In genomic region chr6:41824571-41825569, GRCh38 we compare ENCODE assay signal across 15 cellular contexts. TPM values are rescaled to one million over a fixed set of nuclear protein-coding genes. Genes with fewer than 3 reads are reported as not detected.
DNase-seq lines count a peak whose midpoint lies in the region; ATAC-seq, FAIRE-seq and TF ChIP-seq lines count a peak whose summit lies in the region.
"Had no signal": no experiment of that assay in that cellular context is flagged by ENCODE, and none has a peak within 500 bp of the region (broad histone marks: within the 10 kb centered on the region; RNA-seq: fewer than 3 reads in every experiment).

No MANE protein-coding gene starts in this region.

- no peak overlapping the region for H3K4me2 ChIP-seq in HepG2 (ENCODE audit: low read depth, low read length)
- no peak overlapping the region for H3K4me2 ChIP-seq in astrocyte (ENCODE audit: low read length)

- no TSS peak for BruUV-seq in HepG2 (replicated peaks; lab: Mats Ljungman, UMichigan)

- H3K4me1 ChIP-seq in HepG2 (ENCODE audit: insufficient read depth, low read length), result no peaks in the 10 kb centered on the region
- H3K4me1 ChIP-seq in right lobe of liver, result no peaks in the 10 kb centered on the region
- H3K4me1 ChIP-seq in astrocyte (ENCODE audit: insufficient read depth, low read length), result peaks cover 7% of the 10 kb centered on the region
- H3K4me1 ChIP-seq in spleen, result peaks cover 0 to 5% (median 0%) of the 10 kb centered on the region in 6 donors
- H3K4me1 ChIP-seq in esophagus squamous epithelium, result no peaks in the 10 kb centered on the region
- H3K4me1 ChIP-seq: pancreas, tibial nerve had no signal

- TF ChIP-seq RAD21 in HepG2 (CRISPR knock-in tag; IDR thresholded peaks at IDR 0.05), result no peak

- H3K4me1 Mint-ChIP-seq in astrocyte (ENCODE audit: low read depth, unreplicated experiment), result peaks cover 14% of the 10 kb centered on the region
- H3K4me1 Mint-ChIP-seq: activated CD4-positive, alpha-beta T cell treated with anti-CD3 and anti-CD28 coated beads, Interleukin-2, amount 10 ng/mL, durations not matched to agents 7 days and 5 days had no signal

- H3K27ac ChIP-seq in HepG2 (ENCODE audit: extremely low read length, insufficient read depth, low read length) (no peak overlapping the region), right lobe of liver (no peak overlapping the region), astrocyte (ENCODE audit: low read depth, low read length) (no peak overlapping the region), spleen (no peak overlapping the region), esophagus squamous epithelium (no peak overlapping the region)
- H3K27ac ChIP-seq: pancreas, tibial nerve had no signal

- H3K27me3 Mint-ChIP-seq in astrocyte (ENCODE audit: low read depth, unreplicated experiment), result no peaks in the 10 kb centered on the region
- H3K27me3 Mint-ChIP-seq: activated CD4-positive, alpha-beta T cell treated with anti-CD3 and anti-CD28 coated beads, Interleukin-2, amount 10 ng/mL, durations not matched to agents 7 days and 5 days had no signal

- no peak for DNase-seq in HepG2 (ENCODE audit: low spot score)
- DNase-seq in right lobe of liver, result no peak
- DNase-seq in astrocyte (ENCODE audit: low read depth), result peak; percentile 51
- DNase-seq in left colon, result no peak
- no peak for DNase-seq in spleen
- no peak for DNase-seq in activated CD4-positive, alpha-beta T cell treated with anti-CD3 and anti-CD28 coated beads, Interleukin-2, amount 50 U/mL, for 4 hours
- no peak for DNase-seq in esophagus squamous epithelium (lab: John Stamatoyannopoulos, UW)
- no peak for DNase-seq in HK-2 (ENCODE audit: unreplicated experiment)
- DNase-seq: activated CD4-positive, alpha-beta T cell treated with anti-CD3 and anti-CD28 coated beads, Interleukin-2, amount 10 ng/mL, durations not matched to agents 7 days and 5 days; mammary epithelial cell; NCI-H2171 treated with DMSO at 0.1 percent for 48 hours; pancreas; stimulated activated CD4-positive, alpha-beta T cell treated with anti-CD3 and anti-CD28 coated beads, Interleukin-15, amount 100 ng/mL, for 24 hours had no signal

- H4K20me1 ChIP-seq in HepG2 (ENCODE audit: insufficient read depth, low read length), result no peaks in the 10 kb centered on the region
- H4K20me1 ChIP-seq in astrocyte (ENCODE audit: insufficient read depth, low read length), result no peaks in the 10 kb centered on the region

- TF ChIP-seq EP300 in HepG2 (IDR thresholded peaks at IDR 0.05; ENCODE audit: low read depth in 2 of 2, low read length in 2 of 2) (no peak), HepG2 (CRISPR knock-in tag; IDR thresholded peaks at IDR 0.05; ENCODE audit: borderline replicate concordance) (no peak)

- WGBS in HepG2 (ENCODE audit: low lambda C conversion rate), result 94% methylated on average over 13 of the region's 13 CpGs
- 80% methylated on average over 10 of the region's 13 CpGs for WGBS in right lobe of liver (ENCODE audit: insufficient coverage, low coverage, low lambda C conversion rate, missing lambda C conversion rate)
- WGBS in spleen, 5 donors, result 86 to 90% (median 89%) methylated on average over 13 of the region's 13 CpGs
- 76 to 80% methylated on average over 13 of the region's 13 CpGs for WGBS in esophagus squamous epithelium, 2 donors

- H2AFZ ChIP-seq in HepG2 (ENCODE audit: low read length) (no peak overlapping the region), astrocyte (ENCODE audit: low read depth, low read length) (no peak overlapping the region)

- CTCF ChIA-PET in HepG2 (lab: Yijun Ruan, JAX; ENCODE audit: low intra/inter-chr PET ratio, low total read pairs), result no interaction called here

- peak overlapping the region; percentile 70 for H3K27ac Mint-ChIP-seq in astrocyte (ENCODE audit: unreplicated experiment)
- H3K27ac Mint-ChIP-seq: activated CD4-positive, alpha-beta T cell treated with anti-CD3 and anti-CD28 coated beads, Interleukin-2, amount 10 ng/mL, durations not matched to agents 7 days and 5 days had no signal

- H3K36me3 ChIP-seq in HepG2 (replicated peaks in 1 of 2; ENCODE audit: control insufficient read depth in 1 of 2, insufficient read depth in 2 of 2, low read length in 2 of 2), result no peaks in the 10 kb centered on the region
- no peaks in the 10 kb centered on the region for H3K36me3 ChIP-seq in right lobe of liver
- H3K36me3 ChIP-seq in astrocyte (ENCODE audit: insufficient read depth, low read length), result no peaks in the 10 kb centered on the region
- H3K36me3 ChIP-seq in spleen, result no peaks in the 10 kb centered on the region
- H3K36me3 ChIP-seq in esophagus squamous epithelium, result no peaks in the 10 kb centered on the region
- H3K36me3 ChIP-seq: pancreas, tibial nerve had no signal

- no peaks in the 10 kb centered on the region for H3K36me3 Mint-ChIP-seq in astrocyte (ENCODE audit: low read depth, unreplicated experiment)

- H3K9me3 ChIP-seq in HepG2 (ENCODE audit: low read length), result no peaks in the 10 kb centered on the region
- H3K9me3 ChIP-seq in right lobe of liver, result no peaks in the 10 kb centered on the region
- H3K9me3 ChIP-seq in astrocyte (ENCODE audit: insufficient read depth, low read depth, low read length), result no peaks in the 10 kb centered on the region
- no peaks in the 10 kb centered on the region for H3K9me3 ChIP-seq in spleen
- no peaks in the 10 kb centered on the region for H3K9me3 ChIP-seq in esophagus squamous epithelium
- H3K9me3 ChIP-seq: pancreas, tibial nerve had no signal

- TF ChIP-seq CTCF in HepG2 (CRISPR knock-in tag; IDR thresholded peaks at IDR 0.05) (no peak), right lobe of liver (IDR thresholded peaks at IDR 0.05) (no peak), astrocyte (IDR thresholded peaks at IDR 0.05; ENCODE audit: insufficient read depth, low read depth, low read length) (no peak), spleen (IDR thresholded peaks at IDR 0.05 in 8 of 11, conservative IDR thresholded peaks at IDR 0.05 in 3 of 11) (no peak), esophagus squamous epithelium (IDR thresholded peaks at IDR 0.05) (no peak)

- no peak overlapping the region for H3K4me3 Mint-ChIP-seq in astrocyte (ENCODE audit: unreplicated experiment)
- H3K4me3 Mint-ChIP-seq: activated CD4-positive, alpha-beta T cell treated with anti-CD3 and anti-CD28 coated beads, Interleukin-2, amount 10 ng/mL, durations not matched to agents 7 days and 5 days had no signal

- H3K79me2 ChIP-seq in HepG2 (ENCODE audit: insufficient read depth, low read length), result no peaks in the 10 kb centered on the region
- H3K79me2 ChIP-seq in astrocyte (ENCODE audit: insufficient read depth, low read length), result no peaks in the 10 kb centered on the region

- in situ Hi-C loops in HepG2 (cut with HindIII; ENCODE audit: extremely low pct_ligation_motif_present, low pct_unique_long_range_greater_than_20kb), result no loop called here

- no peaks in the 10 kb centered on the region for H3K9me3 Mint-ChIP-seq in astrocyte (ENCODE audit: unreplicated experiment)
- H3K9me3 Mint-ChIP-seq: activated CD4-positive, alpha-beta T cell treated with anti-CD3 and anti-CD28 coated beads, Interleukin-2, amount 10 ng/mL, durations not matched to agents 7 days and 5 days had no signal

- H3K27me3 ChIP-seq in HepG2 (ENCODE audit: control insufficient read depth in 1 of 2, insufficient read depth in 2 of 2, low read length in 2 of 2), result no peaks in the 10 kb centered on the region; a peak in 1 of 5 replicates
- no peaks in the 10 kb centered on the region for H3K27me3 ChIP-seq in right lobe of liver
- H3K27me3 ChIP-seq in astrocyte (ENCODE audit: insufficient read depth, low read length), result no peaks in the 10 kb centered on the region
- H3K27me3 ChIP-seq in spleen (replicated peaks in 1 of 7), result no peaks in the 10 kb centered on the region
- no peaks in the 10 kb centered on the region for H3K27me3 ChIP-seq in esophagus squamous epithelium
- H3K27me3 ChIP-seq: pancreas, tibial nerve had no signal

- H3K4me3 ChIP-seq in HepG2 (replicated peaks in 1 of 3; ENCODE audit: insufficient read depth in 1 of 3, low read depth in 2 of 3, low read length in 3 of 3) (no peak overlapping the region), right lobe of liver (no peak overlapping the region), astrocyte (ENCODE audit: insufficient read depth, low read depth, low read length) (no peak overlapping the region), spleen (no peak overlapping the region), esophagus squamous epithelium (no peak overlapping the region)
- H3K4me3 ChIP-seq: pancreas, tibial nerve had no signal

- intact Hi-C loops in HepG2 (cut with micrococcal nuclease; ENCODE audit: unreplicated experiment), result no loop called here
- intact Hi-C loops in right lobe of liver (cut with DNase I), result no loop called here
- intact Hi-C loops in left colon (cut with DNase I, micrococcal nuclease), result no loop called here
- intact Hi-C loops in spleen (cut with DNase I; ENCODE audit: low total_unique reads), result no loop called here
- intact Hi-C loops in esophagus squamous epithelium (cut with DNase I), result no loop called here

- peak; percentile 57 for FAIRE-seq in HepG2 (lab: Jason Lieb, UNC)
- FAIRE-seq in astrocyte (lab: Jason Lieb, UNC), result no peak
- FAIRE-seq: D721Med, pancreas had no signal

- ATAC-seq in HepG2 (no peak), right lobe of liver (no peak), left colon (peak; percentile 98)

- H3K9ac ChIP-seq in HepG2 (ENCODE audit: insufficient read depth, low read depth, low read length) (no peak overlapping the region), astrocyte (ENCODE audit: low read length) (no peak overlapping the region)

- POLR2A ChIA-PET in HepG2 (lab: Yijun Ruan, JAX), result no interaction called here

- TF ChIP-seq POLR2A in HepG2 (IDR thresholded peaks at IDR 0.05; ENCODE audit: insufficient read depth in 1 of 2, low read depth in 2 of 2, low read length in 2 of 2), result no peak
- no peak for TF ChIP-seq POLR2A in right lobe of liver (IDR thresholded peaks at IDR 0.05)
- no peak for TF ChIP-seq POLR2A in spleen (IDR thresholded peaks at IDR 0.05)
- no peak for TF ChIP-seq POLR2A in esophagus squamous epithelium (IDR thresholded peaks at IDR 0.05)

RNA-seq across cellular contexts. Expression of gene TOMM6, which starts 37.4 kb away (rescaled TPM):
- total RNA-seq in HepG2 (2016; rRNA removed; fragmentation: Illumina TruSeq; extraction: Trizol) (321 and 480 TPM in 2 replicates), right lobe of liver (100 to 1,000 TPM in 1 of 6 experiments, 10 to 100 TPM in 5; 61.8 to 104 (median 75.6) TPM), astrocyte (147 and 159 TPM in 2 replicates), left colon (10 to 100 TPM; 97.1 to 98.4 TPM), spleen (100 to 1,000 TPM; 110 to 152 (median 135) TPM), esophagus squamous epithelium (100 to 1,000 TPM; 116 to 182 (median 150) TPM)
- total RNA-seq in HepG2 (2016; cell fraction: cytosol; rRNA removed; fragmentation: Illumina TruSeq; extraction: Trizol; ENCODE audit: low read depth), result 182 and 204 TPM in 2 replicates
- total RNA-seq in HepG2 (2016; cell fraction: insoluble cytoplasmic fraction; rRNA removed; fragmentation: Illumina TruSeq; extraction: Trizol), result 330 and 503 TPM in 2 replicates
- 320 and 325 TPM in 2 replicates for total RNA-seq in HepG2 (2016; cell fraction: membrane; rRNA removed; fragmentation: Illumina TruSeq; extraction: Trizol)
- total RNA-seq in HepG2 (2016; cell fraction: nucleus; rRNA removed; fragmentation: Illumina TruSeq; extraction: Trizol), result 122 and 129 TPM in 2 replicates
- polyA plus RNA-seq in HepG2 (2011; rRNA removed) (253 and 320 TPM in 2 replicates), spleen (100 to 1,000 TPM; 376 to 439 (median 430) TPM)
- polyA plus RNA-seq in HepG2 (2011; cell fraction: cytosol; rRNA removed), result 433 and 522 TPM in 2 replicates
- 91.8 and 123 TPM in 2 replicates for polyA plus RNA-seq in HepG2 (2011; cell fraction: nucleus; rRNA removed)
- polyA plus RNA-seq in HepG2 (2012), result 249 and 333 TPM in 2 replicates
- polyA plus RNA-seq in HepG2 (2016; cell fraction: cytosol; fragmentation: Illumina TruSeq; extraction: Trizol; ENCODE audit: low read depth), result 294 and 323 TPM in 2 replicates
- polyA plus RNA-seq in HepG2 (2016; cell fraction: insoluble cytoplasmic fraction; fragmentation: Illumina TruSeq; extraction: Trizol; ENCODE audit: low read depth), result 735 and 804 TPM in 2 replicates
- polyA plus RNA-seq in HepG2 (2016; cell fraction: membrane; fragmentation: Illumina TruSeq; extraction: Trizol; ENCODE audit: low read depth), result 428 and 438 TPM in 2 replicates
- 298 and 310 TPM in 2 replicates for polyA plus RNA-seq in HepG2 (2016; cell fraction: nucleus; fragmentation: Illumina TruSeq; extraction: Trizol; ENCODE audit: insufficient read depth, low read depth)
- polyA minus RNA-seq in HepG2 (2011; rRNA and poly(A)+ RNA removed; ENCODE audit: low replicate concordance), result 74.4 and 157 TPM in 2 replicates
- polyA minus RNA-seq in HepG2 (2011; cell fraction: cytosol; rRNA and poly(A)+ RNA removed), result 41.7 and 56.4 TPM in 2 replicates
- 32.9 and 43.8 TPM in 2 replicates for polyA minus RNA-seq in HepG2 (2011; cell fraction: nucleus; rRNA and poly(A)+ RNA removed)

RNA-seq across cellular contexts. Expression of gene PRICKLE4, which starts 44.3 kb away (rescaled TPM):
- total RNA-seq in HepG2 (2016; rRNA removed; fragmentation: Illumina TruSeq; extraction: Trizol), result 1.2 TPM in 1 of 2 replicates, not detected in the other
- total RNA-seq in HepG2 (2016; cell fraction: cytosol; rRNA removed; fragmentation: Illumina TruSeq; extraction: Trizol; ENCODE audit: low read depth), result 0.91 TPM in 1 of 2 replicates, not detected in the other
- 0.50 TPM in 1 of 2 replicates, not detected in the other for total RNA-seq in HepG2 (2016; cell fraction: insoluble cytoplasmic fraction; rRNA removed; fragmentation: Illumina TruSeq; extraction: Trizol)
- total RNA-seq in HepG2 (2016; cell fraction: membrane; rRNA removed; fragmentation: Illumina TruSeq; extraction: Trizol), result not detected in 2 replicates
- total RNA-seq in HepG2 (2016; cell fraction: nucleus; rRNA removed; fragmentation: Illumina TruSeq; extraction: Trizol), result 0.88 and 1.6 TPM in 2 replicates
- 0.74 and 0.92 TPM in 2 replicates for polyA plus RNA-seq in HepG2 (2011; rRNA removed)
- 0.15 and 0.34 TPM in 2 replicates for polyA plus RNA-seq in HepG2 (2011; cell fraction: cytosol; rRNA removed)
- polyA plus RNA-seq in HepG2 (2011; cell fraction: nucleus; rRNA removed), result 26.8 and 42.0 TPM in 2 replicates
- 3.7 and 5.4 TPM in 2 replicates for polyA plus RNA-seq in HepG2 (2012)
- not detected in 2 replicates for polyA plus RNA-seq in HepG2 (2016; cell fraction: cytosol; fragmentation: Illumina TruSeq; extraction: Trizol; ENCODE audit: low read depth)
- polyA plus RNA-seq in HepG2 (2016; cell fraction: insoluble cytoplasmic fraction; fragmentation: Illumina TruSeq; extraction: Trizol; ENCODE audit: low read depth), result not detected in 2 replicates
- polyA plus RNA-seq in HepG2 (2016; cell fraction: membrane; fragmentation: Illumina TruSeq; extraction: Trizol; ENCODE audit: low read depth), result not detected in 2 replicates
- polyA plus RNA-seq in HepG2 (2016; cell fraction: nucleus; fragmentation: Illumina TruSeq; extraction: Trizol; ENCODE audit: insufficient read depth, low read depth), result 10.5 and 24.2 TPM in 2 replicates
- 0.30 TPM in 1 of 2 replicates, not detected in the other for polyA minus RNA-seq in HepG2 (2011; rRNA and poly(A)+ RNA removed; ENCODE audit: low replicate concordance)
- polyA minus RNA-seq in HepG2 (2011; cell fraction: cytosol; rRNA and poly(A)+ RNA removed), result not detected in 2 replicates
- polyA minus RNA-seq in HepG2 (2011; cell fraction: nucleus; rRNA and poly(A)+ RNA removed), result 3.6 and 5.6 TPM in 2 replicates
- total RNA-seq in right lobe of liver, result 1 to 10 TPM in 5 of 6 experiments, not detected in 1; 1.3 to 3.1 (median 2.7) TPM
- 3.1 and 3.4 TPM in 2 replicates for total RNA-seq in astrocyte
- 1 to 10 TPM; 4.7 to 6.7 TPM for total RNA-seq in left colon
- total RNA-seq in spleen, result 10 to 100 TPM in 5 of 7 donors, 1 to 10 TPM in 2; 5.4 to 32.8 (median 14.2) TPM
- 1 to 10 TPM in 1 of 3 donors, under 1 TPM in 2; 0.41 to 5.3 (median 0.61) TPM for polyA plus RNA-seq in spleen
- 10 to 100 TPM in 3 of 4 donors, 1 to 10 TPM in 1; 5.1 to 11.4 (median 10.8) TPM for total RNA-seq in esophagus squamous epithelium
- total RNA-seq: activated CD4-positive, alpha-beta T cell treated with anti-CD3 and anti-CD28 coated beads, Interleukin-2, amount 10 ng/mL, durations not matched to agents 7 days and 5 days had no signal

RNA-seq across cellular contexts. Expression of gene FRS3, which starts 45.2 kb away (rescaled TPM):
- 1.5 and 3.0 TPM in 2 replicates for total RNA-seq in HepG2 (2016; rRNA removed; fragmentation: Illumina TruSeq; extraction: Trizol)
- total RNA-seq in HepG2 (2016; cell fraction: cytosol; rRNA removed; fragmentation: Illumina TruSeq; extraction: Trizol; ENCODE audit: low read depth), result 3.2 and 3.7 TPM in 2 replicates
- total RNA-seq in HepG2 (2016; cell fraction: insoluble cytoplasmic fraction; rRNA removed; fragmentation: Illumina TruSeq; extraction: Trizol), result 1.2 and 2.7 TPM in 2 replicates
- 6.5 and 6.6 TPM in 2 replicates for total RNA-seq in HepG2 (2016; cell fraction: membrane; rRNA removed; fragmentation: Illumina TruSeq; extraction: Trizol)
- total RNA-seq in HepG2 (2016; cell fraction: nucleus; rRNA removed; fragmentation: Illumina TruSeq; extraction: Trizol), result 3.2 and 4.8 TPM in 2 replicates
- 7.1 and 7.4 TPM in 2 replicates for polyA plus RNA-seq in HepG2 (2011; rRNA removed)
- polyA plus RNA-seq in HepG2 (2011; cell fraction: cytosol; rRNA removed), result 6.7 TPM in 2 replicates
- 11.2 and 14.1 TPM in 2 replicates for polyA plus RNA-seq in HepG2 (2011; cell fraction: nucleus; rRNA removed)
- polyA plus RNA-seq in HepG2 (2012), result 2.5 and 2.9 TPM in 2 replicates
- polyA plus RNA-seq in HepG2 (2016; cell fraction: cytosol; fragmentation: Illumina TruSeq; extraction: Trizol; ENCODE audit: low read depth), result 5.9 and 6.1 TPM in 2 replicates
- 3.0 and 3.6 TPM in 2 replicates for polyA plus RNA-seq in HepG2 (2016; cell fraction: insoluble cytoplasmic fraction; fragmentation: Illumina TruSeq; extraction: Trizol; ENCODE audit: low read depth)
- 10.2 and 10.3 TPM in 2 replicates for polyA plus RNA-seq in HepG2 (2016; cell fraction: membrane; fragmentation: Illumina TruSeq; extraction: Trizol; ENCODE audit: low read depth)
- polyA plus RNA-seq in HepG2 (2016; cell fraction: nucleus; fragmentation: Illumina TruSeq; extraction: Trizol; ENCODE audit: insufficient read depth, low read depth), result 11.8 and 13.3 TPM in 2 replicates
- polyA minus RNA-seq in HepG2 (2011; rRNA and poly(A)+ RNA removed; ENCODE audit: low replicate concordance), result 2.6 and 8.3 TPM in 2 replicates
- 0.89 and 2.1 TPM in 2 replicates for polyA minus RNA-seq in HepG2 (2011; cell fraction: cytosol; rRNA and poly(A)+ RNA removed)
- 3.4 and 3.5 TPM in 2 replicates for polyA minus RNA-seq in HepG2 (2011; cell fraction: nucleus; rRNA and poly(A)+ RNA removed)
- total RNA-seq in right lobe of liver, result 1 to 10 TPM in 5 of 6 experiments, under 1 TPM in 1; 0.68 to 3.0 (median 1.9) TPM
- total RNA-seq in astrocyte, result 3.1 and 3.6 TPM in 2 replicates
- 1 to 10 TPM; 3.3 to 4.4 TPM for total RNA-seq in left colon
- total RNA-seq in spleen, result 1 to 10 TPM; 3.7 to 7.3 (median 6.3) TPM
- polyA plus RNA-seq in spleen, result 1 to 10 TPM; 2.6 to 6.2 (median 4.8) TPM
- 1 to 10 TPM in 2 of 4 donors, under 1 TPM in 2; 0.31 to 5.5 (median 1.5) TPM for total RNA-seq in esophagus squamous epithelium
